1 cellular context compared by ENCODE assay signal in the genomic region with DNA sequence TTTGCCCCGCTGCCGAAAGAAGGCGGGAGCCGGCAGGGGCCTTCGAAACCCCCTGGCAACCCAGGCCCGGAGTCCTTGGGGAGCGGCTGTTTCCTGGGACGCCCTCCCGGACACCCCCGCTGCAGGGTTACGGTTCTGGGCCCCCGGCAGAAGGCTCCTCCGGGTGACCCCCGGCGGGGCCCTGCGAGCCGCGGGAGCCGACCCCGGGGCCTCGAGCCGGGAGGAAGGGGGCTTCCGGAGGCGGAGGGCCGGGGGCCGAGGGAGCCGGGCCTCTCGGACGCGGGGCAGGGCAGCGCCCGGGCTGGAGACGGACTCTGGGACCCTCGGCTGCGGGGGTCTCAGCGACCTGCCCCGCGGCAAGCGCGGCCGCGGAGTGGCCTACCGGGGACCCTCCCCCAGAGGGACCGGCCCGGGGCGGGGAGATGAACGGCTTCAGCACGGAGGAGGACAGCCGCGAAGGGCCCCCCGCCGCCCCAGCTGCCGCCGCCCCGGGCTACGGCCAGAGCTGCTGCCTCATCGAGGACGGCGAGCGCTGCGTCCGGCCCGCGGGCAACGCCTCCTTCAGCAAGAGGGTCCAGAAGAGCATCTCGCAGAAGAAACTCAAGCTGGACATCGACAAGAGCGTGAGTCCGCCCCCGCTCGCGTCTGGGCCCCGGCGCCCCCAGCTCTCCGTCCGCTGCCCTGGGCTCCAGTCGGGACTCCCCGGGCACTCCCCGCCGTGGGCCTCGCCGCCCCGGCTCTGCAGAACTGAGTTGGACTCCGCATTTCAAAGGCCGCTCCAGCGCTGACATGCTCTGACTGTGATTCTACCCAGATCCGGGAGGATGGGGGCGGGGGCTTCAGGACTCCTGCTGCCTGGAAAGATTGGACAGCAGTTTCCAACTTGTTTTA.
TF ChIP-seq lines count a peak whose summit lies in the region.

No MANE protein-coding gene starts in this region.

TF ChIP-seq in HepG2, 621 proteins besides CTCF, POLR2A, EP300 and RAD21 (continued from another document and continues in another):
- no peak for TF ChIP-seq CREB3 (CRISPR knock-in tag; IDR thresholded peaks at IDR 0.05)
- TF ChIP-seq ZNF34 (CRISPR knock-in tag; IDR thresholded peaks at IDR 0.05; ENCODE audit: borderline replicate concordance): no peak
- TF ChIP-seq SALL1 (CRISPR knock-in tag; IDR thresholded peaks at IDR 0.05): peak; percentile 17; the same call in 1 of the 2 replicates
- TF ChIP-seq, protein P1, sequence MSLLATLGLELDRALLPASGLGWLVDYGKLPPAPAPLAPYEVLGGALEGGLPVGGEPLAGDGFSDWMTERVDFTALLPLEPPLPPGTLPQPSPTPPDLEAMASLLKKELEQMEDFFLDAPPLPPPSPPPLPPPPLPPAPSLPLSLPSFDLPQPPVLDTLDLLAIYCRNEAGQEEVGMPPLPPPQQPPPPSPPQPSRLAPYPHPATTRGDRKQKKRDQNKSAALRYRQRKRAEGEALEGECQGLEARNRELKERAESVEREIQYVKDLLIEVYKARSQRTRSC (CRISPR knock-in tag; IDR thresholded peaks at IDR 0.05; ENCODE audit: low read depth): no peak
- TF ChIP-seq NFKB2 (CRISPR knock-in tag; IDR thresholded peaks at IDR 0.05; ENCODE audit: borderline replicate concordance): no peak
- TF ChIP-seq ZNF333 (CRISPR knock-in tag; IDR thresholded peaks at IDR 0.05; ENCODE audit: borderline replicate concordance): no peak; the same call in 1 of the 2 replicates
- TF ChIP-seq JARID2 (CRISPR knock-in tag; IDR thresholded peaks at IDR 0.05; ENCODE audit: insufficient replicate concordance): no peak
- TF ChIP-seq ZNF484 (CRISPR knock-in tag; IDR thresholded peaks at IDR 0.05; ENCODE audit: borderline replicate concordance, low read depth): no peak
- TF ChIP-seq SETDB1 (CRISPR knock-in tag; IDR thresholded peaks at IDR 0.05; ENCODE audit: borderline replicate concordance): no peak
- TF ChIP-seq ZSCAN21 (CRISPR knock-in tag; IDR thresholded peaks at IDR 0.05; ENCODE audit: borderline replicate concordance): no peak; the same call in 1 of the 2 replicates
- TF ChIP-seq, protein P2, sequence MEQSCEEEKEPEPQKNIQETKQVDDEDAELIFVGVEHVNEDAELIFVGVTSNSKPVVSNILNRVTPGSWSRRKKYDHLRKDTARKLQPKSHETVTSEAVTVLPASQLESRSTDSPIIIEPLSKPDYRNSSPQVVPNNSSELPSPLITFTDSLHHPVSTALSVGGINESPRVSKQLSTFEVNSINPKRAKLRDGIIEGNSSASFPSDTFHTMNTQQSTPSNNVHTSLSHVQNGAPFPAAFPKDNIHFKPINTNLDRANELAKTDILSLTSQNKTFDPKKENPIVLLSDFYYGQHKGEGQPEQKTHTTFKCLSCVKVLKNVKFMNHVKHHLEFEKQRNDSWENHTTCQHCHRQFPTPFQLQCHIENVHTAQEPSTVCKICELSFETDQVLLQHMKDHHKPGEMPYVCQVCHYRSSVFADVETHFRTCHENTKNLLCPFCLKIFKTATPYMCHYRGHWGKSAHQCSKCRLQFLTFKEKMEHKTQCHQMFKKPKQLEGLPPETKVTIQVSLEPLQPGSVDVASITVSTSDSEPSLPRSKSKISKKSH (CRISPR knock-in tag; IDR thresholded peaks at IDR 0.05; ENCODE audit: borderline replicate concordance): no peak
- no peak for TF ChIP-seq SIX4 (CRISPR knock-in tag; IDR thresholded peaks at IDR 0.05)
- no peak for TF ChIP-seq SRSF1 (optimal IDR thresholded peaks at IDR 0.05; ENCODE audit: low read depth, low read length)
- no peak for TF ChIP-seq PBX3 (CRISPR knock-in tag; IDR thresholded peaks at IDR 0.05; ENCODE audit: borderline replicate concordance)
- no peak for TF ChIP-seq DMTF1 (CRISPR knock-in tag; IDR thresholded peaks at IDR 0.05)
- no peak; the same call in 1 of the 2 replicates for TF ChIP-seq POLR2G (IDR thresholded peaks at IDR 0.05; ENCODE audit: low read depth, low read length)
- no peak for TF ChIP-seq ZNF816 (CRISPR knock-in tag; IDR thresholded peaks at IDR 0.05; ENCODE audit: borderline replicate concordance)
- no peak for TF ChIP-seq TRIM24 (CRISPR knock-in tag; IDR thresholded peaks at IDR 0.05)
- no peak for TF ChIP-seq MAFG (CRISPR knock-in tag; IDR thresholded peaks at IDR 0.05)
- no peak for TF ChIP-seq TBX2 (CRISPR knock-in tag; IDR thresholded peaks at IDR 0.05; ENCODE audit: borderline replicate concordance)
- no peak for TF ChIP-seq ZNF143 (CRISPR knock-in tag; IDR thresholded peaks at IDR 0.05)
- TF ChIP-seq HINFP (CRISPR knock-in tag; IDR thresholded peaks at IDR 0.05; ENCODE audit: low read depth): no peak
- peak; percentile 28; the same call in 1 of the 2 replicates for TF ChIP-seq ZNF225 (CRISPR knock-in tag; IDR thresholded peaks at IDR 0.05)
- no peak for TF ChIP-seq BATF2 (CRISPR knock-in tag; IDR thresholded peaks at IDR 0.05)
- no peak for TF ChIP-seq ZIK1 (CRISPR knock-in tag; IDR thresholded peaks at IDR 0.05; ENCODE audit: borderline replicate concordance, low read depth)
- peak in 1 of 2 experiments; percentile 34; a peak in 1 of 4 replicates for TF ChIP-seq HMGXB4 (CRISPR knock-in tag; IDR thresholded peaks at IDR 0.05; ENCODE audit: borderline replicate concordance in 1 of 2, low read depth in 1 of 2)
- TF ChIP-seq, protein P3, sequence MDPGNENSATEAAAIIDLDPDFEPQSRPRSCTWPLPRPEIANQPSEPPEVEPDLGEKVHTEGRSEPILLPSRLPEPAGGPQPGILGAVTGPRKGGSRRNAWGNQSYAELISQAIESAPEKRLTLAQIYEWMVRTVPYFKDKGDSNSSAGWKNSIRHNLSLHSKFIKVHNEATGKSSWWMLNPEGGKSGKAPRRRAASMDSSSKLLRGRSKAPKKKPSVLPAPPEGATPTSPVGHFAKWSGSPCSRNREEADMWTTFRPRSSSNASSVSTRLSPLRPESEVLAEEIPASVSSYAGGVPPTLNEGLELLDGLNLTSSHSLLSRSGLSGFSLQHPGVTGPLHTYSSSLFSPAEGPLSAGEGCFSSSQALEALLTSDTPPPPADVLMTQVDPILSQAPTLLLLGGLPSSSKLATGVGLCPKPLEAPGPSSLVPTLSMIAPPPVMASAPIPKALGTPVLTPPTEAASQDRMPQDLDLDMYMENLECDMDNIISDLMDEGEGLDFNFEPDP (CRISPR knock-in tag; conservative IDR thresholded peaks at IDR 0.05): no peak
- no peak for TF ChIP-seq CHD2 (IDR thresholded peaks at IDR 0.05; ENCODE audit: low read depth, low read length)
- no peak for TF ChIP-seq ELF1 (CRISPR knock-in tag; IDR thresholded peaks at IDR 0.05)
- no peak for TF ChIP-seq ZNF3 (CRISPR knock-in tag; IDR thresholded peaks at IDR 0.05)
- peak; percentile 18; the same call in 1 of the 2 replicates for TF ChIP-seq MYC (CRISPR knock-in tag; IDR thresholded peaks at IDR 0.05; ENCODE audit: borderline replicate concordance)
- TF ChIP-seq MAF1 (CRISPR knock-in tag; IDR thresholded peaks at IDR 0.05; ENCODE audit: borderline replicate concordance): no peak
- TF ChIP-seq ZBTB21 (CRISPR knock-in tag; IDR thresholded peaks at IDR 0.05): no peak
- TF ChIP-seq ZNF773 (CRISPR knock-in tag; IDR thresholded peaks at IDR 0.05; ENCODE audit: borderline replicate concordance): no peak
- no peak for TF ChIP-seq GATAD2A (CRISPR knock-in tag; IDR thresholded peaks at IDR 0.05)
- TF ChIP-seq ZNF12 (CRISPR knock-in tag; IDR thresholded peaks at IDR 0.05): no peak
- TF ChIP-seq DDIT3 (CRISPR knock-in tag; IDR thresholded peaks at IDR 0.05): no peak
- no peak for TF ChIP-seq SNAI1 (CRISPR knock-in tag; IDR thresholded peaks at IDR 0.05; ENCODE audit: borderline replicate concordance)
- TF ChIP-seq NFE2 (CRISPR knock-in tag; IDR thresholded peaks at IDR 0.05): no peak
- TF ChIP-seq CBX1 (IDR thresholded peaks at IDR 0.05; ENCODE audit: low read depth): no peak
- TF ChIP-seq CENPX (CRISPR knock-in tag; IDR thresholded peaks at IDR 0.05): no peak
- TF ChIP-seq ZMYM3 (CRISPR knock-in tag; IDR thresholded peaks at IDR 0.05): no peak
- TF ChIP-seq, protein P4, sequence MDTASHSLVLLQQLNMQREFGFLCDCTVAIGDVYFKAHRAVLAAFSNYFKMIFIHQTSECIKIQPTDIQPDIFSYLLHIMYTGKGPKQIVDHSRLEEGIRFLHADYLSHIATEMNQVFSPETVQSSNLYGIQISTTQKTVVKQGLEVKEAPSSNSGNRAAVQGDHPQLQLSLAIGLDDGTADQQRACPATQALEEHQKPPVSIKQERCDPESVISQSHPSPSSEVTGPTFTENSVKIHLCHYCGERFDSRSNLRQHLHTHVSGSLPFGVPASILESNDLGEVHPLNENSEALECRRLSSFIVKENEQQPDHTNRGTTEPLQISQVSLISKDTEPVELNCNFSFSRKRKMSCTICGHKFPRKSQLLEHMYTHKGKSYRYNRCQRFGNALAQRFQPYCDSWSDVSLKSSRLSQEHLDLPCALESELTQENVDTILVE (CRISPR knock-in tag; IDR thresholded peaks at IDR 0.05): no peak
- no peak for TF ChIP-seq ZFP41 (CRISPR knock-in tag; IDR thresholded peaks at IDR 0.05; ENCODE audit: borderline replicate concordance)
- TF ChIP-seq, protein P5, sequence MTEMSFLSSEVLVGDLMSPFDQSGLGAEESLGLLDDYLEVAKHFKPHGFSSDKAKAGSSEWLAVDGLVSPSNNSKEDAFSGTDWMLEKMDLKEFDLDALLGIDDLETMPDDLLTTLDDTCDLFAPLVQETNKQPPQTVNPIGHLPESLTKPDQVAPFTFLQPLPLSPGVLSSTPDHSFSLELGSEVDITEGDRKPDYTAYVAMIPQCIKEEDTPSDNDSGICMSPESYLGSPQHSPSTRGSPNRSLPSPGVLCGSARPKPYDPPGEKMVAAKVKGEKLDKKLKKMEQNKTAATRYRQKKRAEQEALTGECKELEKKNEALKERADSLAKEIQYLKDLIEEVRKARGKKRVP (CRISPR knock-in tag; IDR thresholded peaks at IDR 0.05): no peak
- TF ChIP-seq FOSL1 (CRISPR knock-in tag; IDR thresholded peaks at IDR 0.05; ENCODE audit: borderline replicate concordance): no peak
